In the genomic region with DNA sequence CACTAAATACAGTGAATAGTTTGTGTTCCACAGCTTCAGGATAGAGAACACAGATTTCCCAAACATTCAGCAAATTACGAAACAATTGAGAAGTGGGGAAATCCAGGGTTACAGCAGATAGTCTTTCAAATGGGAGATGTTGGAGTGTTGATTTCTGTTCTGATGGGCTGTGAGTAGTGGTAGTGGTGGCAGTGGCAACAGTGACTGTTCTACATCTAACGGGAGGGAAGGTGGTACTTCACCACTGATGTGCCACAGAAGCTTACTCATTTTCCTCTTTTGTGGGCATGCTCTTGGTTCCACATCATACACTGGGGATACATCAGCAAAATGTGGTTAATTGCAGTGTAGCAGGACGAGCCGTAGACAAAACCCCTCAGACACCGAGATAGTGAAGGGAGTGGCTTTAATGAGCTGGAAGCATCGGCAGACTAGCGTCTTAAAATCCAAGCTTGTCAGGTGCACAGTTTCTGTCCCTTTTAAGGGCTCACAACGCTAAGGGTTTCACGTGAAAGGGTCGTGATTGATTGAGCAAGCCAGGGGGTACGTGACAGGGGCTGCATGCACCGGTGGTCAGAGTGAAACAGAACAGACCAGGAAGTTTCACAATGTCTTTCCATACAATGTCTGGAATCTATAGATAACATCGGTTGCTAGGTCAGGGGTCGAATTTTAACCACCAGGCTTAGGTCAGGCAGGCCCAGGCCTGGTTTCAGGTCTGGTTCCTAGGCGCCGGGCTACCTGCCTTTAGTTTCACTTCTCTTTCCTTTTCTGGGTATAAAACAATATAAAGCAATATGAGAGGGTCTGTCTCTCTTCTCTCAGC, we compare ENCODE assay signal across 9 cellular contexts.
DNase-seq lines count a peak whose midpoint lies in the region; ATAC-seq lines count a peak whose summit lies in the region.
"Had no signal": no experiment of that assay in that cellular context is flagged by ENCODE, and none has a peak within 500 bp of the region (broad histone marks: within the 10 kb centered on the region; RNA-seq: fewer than 3 reads in every experiment).

No MANE protein-coding gene starts in this region.

- H3K4me1 Mint-ChIP-seq in activated CD4-positive, alpha-beta T cell treated with anti-CD3 and anti-CD28 coated beads, Interleukin-2, amount 10 ng/mL, durations not matched to agents 24 days and 14 days = peaks cover 2% of the 10 kb centered on the region

- peak; percentile 57 for ATAC-seq in GM19324 (IDR thresholded peaks at IDR 0.05; ENCODE audit: low FRiP score, unreplicated experiment)
- peak; percentile 59 for ATAC-seq in HG03139 (IDR thresholded peaks at IDR 0.05; ENCODE audit: unreplicated experiment)
- no peak for ATAC-seq in left lobe of liver

- H3K27me3 ChIP-seq in BLaER1 treated with 17β-estradiol and CSF1 and Interleukin-3, amounts not matched to agents 10 nM and 100 nM = no peaks in the 10 kb centered on the region
- H3K27me3 ChIP-seq: cardiac muscle cell had no signal

- H3K27ac Mint-ChIP-seq in activated CD4-positive, alpha-beta T cell treated with anti-CD3 and anti-CD28 coated beads, Interleukin-2, amount 10 ng/mL, durations not matched to agents 24 days and 14 days = no peak overlapping the region

- H3K36me3 ChIP-seq in BLaER1 treated with 17β-estradiol and CSF1 and Interleukin-3, amounts not matched to agents 10 nM and 100 nM = no peaks in the 10 kb centered on the region
- H3K36me3 ChIP-seq: cardiac muscle cell had no signal

- H3K9ac ChIP-seq in BLaER1 treated with 17β-estradiol and CSF1 and Interleukin-3, amounts not matched to agents 10 nM and 100 nM = peak overlapping the region in 4 of 11 experiments; percentile 9 to 54 (median 16); a peak in 3 of 22 replicates

- H3K4me3 Mint-ChIP-seq in activated CD4-positive, alpha-beta T cell treated with anti-CD3 and anti-CD28 coated beads, Interleukin-2, amount 10 ng/mL, durations not matched to agents 24 days and 14 days = peak overlapping the region; percentile 6

- intact Hi-C loops in activated CD4-positive, alpha-beta T cell treated with anti-CD3 and anti-CD28 coated beads, Interleukin-2, amount 10 ng/mL, durations not matched to agents 24 days and 14 days (cut with micrococcal nuclease) = no loop called here

- peak overlapping the region in 5 of 10 experiments; percentile 6 to 39 (median 23); a peak in 4 of 20 replicates for H3K4me3 ChIP-seq in BLaER1 treated with 17β-estradiol and CSF1 and Interleukin-3, amounts not matched to agents 10 nM and 100 nM
- H3K4me3 ChIP-seq: cardiac muscle cell had no signal

- H3K4me2 ChIP-seq in BLaER1 treated with 17β-estradiol and CSF1 and Interleukin-3, amounts not matched to agents 10 nM and 100 nM = peak overlapping the region; percentile 66 to 83 (median 76)

- no peaks in the 10 kb centered on the region for H3K36me3 Mint-ChIP-seq in activated CD4-positive, alpha-beta T cell treated with anti-CD3 and anti-CD28 coated beads, Interleukin-2, amount 10 ng/mL, durations not matched to agents 24 days and 14 days (ENCODE audit: low read depth)

- peak overlapping the region in 10 of 11 experiments; percentile 0 to 77 (median 50); a peak in 19 of 22 replicates for H3K27ac ChIP-seq in BLaER1 treated with 17β-estradiol and CSF1 and Interleukin-3, amounts not matched to agents 10 nM and 100 nM
- H3K27ac ChIP-seq: cardiac muscle cell had no signal

- peaks cover 14 to 23% (median 17%) of the 10 kb centered on the region in 10 experiments for H3K4me1 ChIP-seq in BLaER1 treated with 17β-estradiol and CSF1 and Interleukin-3, amounts not matched to agents 10 nM and 100 nM

- no peaks in the 10 kb centered on the region for H3K27me3 Mint-ChIP-seq in activated CD4-positive, alpha-beta T cell treated with anti-CD3 and anti-CD28 coated beads, Interleukin-2, amount 10 ng/mL, durations not matched to agents 24 days and 14 days

- peaks cover 14 to 29% (median 25%) of the 10 kb centered on the region in 11 experiments for H3K9me3 ChIP-seq in BLaER1 treated with 17β-estradiol and CSF1 and Interleukin-3, amounts not matched to agents 10 nM and 100 nM (replicated peaks in 1 of 11)

- H3K9me3 Mint-ChIP-seq in activated CD4-positive, alpha-beta T cell treated with anti-CD3 and anti-CD28 coated beads, Interleukin-2, amount 10 ng/mL, durations not matched to agents 24 days and 14 days = no peaks in the 10 kb centered on the region

- H4K20me1 ChIP-seq in BLaER1 treated with 17β-estradiol and CSF1 and Interleukin-3, amounts not matched to agents 10 nM and 100 nM = no peaks in the 10 kb centered on the region

- no peak for DNase-seq in activated CD4-positive, alpha-beta T cell treated with anti-CD3 and anti-CD28 coated beads, Interleukin-2, amount 10 ng/mL, durations not matched to agents 24 days and 14 days
- DNase-seq in left lobe of liver (ENCODE audit: low spot score) = no peak
- DNase-seq in DMS53 treated with DMSO at 0.1 percent for 48 hours (lab: John Stamatoyannopoulos, UW; ENCODE audit: unreplicated experiment) = no peak
- DNase-seq in SW 1271 (lab: John Stamatoyannopoulos, UW) = no peak
- DNase-seq in cerebellar nuclear complex (lab: John Stamatoyannopoulos, UW) = no peak
